In the genomic region with DNA sequence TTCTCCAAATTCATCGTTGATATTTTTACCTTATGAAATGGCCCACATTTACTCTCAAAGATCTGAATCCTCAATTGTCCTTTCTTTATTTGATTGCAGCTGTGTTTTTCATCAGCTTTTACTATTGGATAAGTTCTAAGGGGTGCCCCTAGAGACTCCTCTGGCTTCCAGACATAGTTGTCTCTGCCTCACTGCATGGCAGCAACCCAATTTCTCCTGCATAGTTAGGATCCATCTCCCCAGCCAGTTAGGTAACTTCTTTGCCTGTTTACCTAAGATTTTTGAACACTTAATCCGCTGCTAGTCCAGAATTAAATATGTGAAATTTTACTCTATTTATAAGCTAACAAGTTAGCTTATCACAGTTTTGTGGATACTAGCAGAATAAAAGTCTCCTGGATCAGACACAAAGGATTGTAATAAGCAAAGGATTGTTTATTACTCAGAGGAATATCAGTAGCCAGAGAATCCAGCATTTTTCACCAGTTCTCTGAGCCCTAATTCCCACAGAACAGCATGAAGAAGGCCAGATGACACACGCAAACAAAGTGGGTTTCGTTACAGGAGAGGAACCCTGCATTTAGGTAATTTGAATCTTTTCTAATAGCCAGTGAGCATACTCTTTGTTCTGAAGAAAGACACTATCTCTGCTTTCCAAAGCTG, we compare ENCODE assay signal across 1 cellular context.
TF ChIP-seq lines count a peak whose summit lies in the region.

No MANE protein-coding gene starts in this region.

TF ChIP-seq in IMR-90, 13 proteins besides CTCF, POLR2A, EP300 and RAD21:
- TF ChIP-seq MXI1 (IDR thresholded peaks at IDR 0.05; ENCODE audit: borderline replicate concordance, low read depth, low read length): no peak
- TF ChIP-seq CEBPB (IDR thresholded peaks at IDR 0.05; ENCODE audit: low read depth, low read length): no peak
- TF ChIP-seq NFE2L2 (IDR thresholded peaks at IDR 0.05; ENCODE audit: low read depth, low read length): no peak
- TF ChIP-seq ELK1 (IDR thresholded peaks at IDR 0.05; ENCODE audit: borderline replicate concordance, low read depth, low read length): no peak
- no peak for TF ChIP-seq CHD1 (IDR thresholded peaks at IDR 0.05; ENCODE audit: low read depth, low read length)
- TF ChIP-seq MAZ (IDR thresholded peaks at IDR 0.05; ENCODE audit: borderline replicate concordance, low read depth, low read length): no peak
- TF ChIP-seq RCOR1 (IDR thresholded peaks at IDR 0.05; ENCODE audit: insufficient replicate concordance, low read length): no peak
- TF ChIP-seq FOS (IDR thresholded peaks at IDR 0.05; ENCODE audit: low read depth, low read length): no peak
- TF ChIP-seq USF2 (IDR thresholded peaks at IDR 0.05; ENCODE audit: low read depth, low read length): no peak
- TF ChIP-seq MAFK (IDR thresholded peaks at IDR 0.05; ENCODE audit: low read depth, low read length): no peak
- TF ChIP-seq BHLHE40 (IDR thresholded peaks at IDR 0.05; ENCODE audit: low read depth, low read length): no peak
- no peak for TF ChIP-seq SMC3 (IDR thresholded peaks at IDR 0.05; ENCODE audit: low read depth, low read length)
- TF ChIP-seq RFX5 (IDR thresholded peaks at IDR 0.05; ENCODE audit: low read depth, low read length): no peak
